ENCODE assay signal across 28 cellular contexts in the genomic region with DNA sequence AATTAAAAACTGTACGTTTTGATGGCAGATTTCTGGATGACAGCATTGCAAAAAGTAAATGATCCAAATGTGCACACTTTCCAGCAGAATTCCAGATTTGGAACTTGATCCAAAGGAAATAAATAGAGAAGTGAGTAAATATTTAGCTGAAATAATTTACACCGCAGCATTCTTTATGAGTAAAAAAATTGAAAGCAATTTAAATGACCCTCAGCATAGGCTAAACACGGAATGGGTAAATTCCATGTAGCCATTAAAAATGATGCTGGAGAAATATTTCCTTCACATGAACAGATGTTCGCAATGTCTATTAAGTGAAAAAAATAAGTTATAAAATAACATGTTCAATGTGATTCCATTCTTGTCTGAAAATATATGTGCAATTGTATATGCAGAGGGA.
"Had no signal": no experiment of that assay in that cellular context is flagged by ENCODE, and none has a peak within 500 bp of the region (broad histone marks: within the 10 kb centered on the region; RNA-seq: fewer than 3 reads in every experiment).

No MANE protein-coding gene starts in this region.

- H3K4me3 ChIP-seq: adrenal gland, ascending aorta, cardiac muscle cell had no signal

- DNase-seq: activated B cell treated with CpG ODN at 0.5 μM for 24 hours; activated CD4-positive, alpha-beta memory T cell treated with anti-CD3 and anti-CD28 coated beads for 36 hours; activated CD4-positive, alpha-beta T cell treated with anti-CD3 and anti-CD28 coated beads for 4 hours; activated CD4-positive, alpha-beta T cell treated with anti-CD3 and anti-CD28 coated beads, Interleukin-2, amount 10 ng/mL, durations not matched to agents 24 days and 14 days; activated CD4-positive, alpha-beta T cell treated with anti-CD3 and anti-CD28 coated beads, Interleukin-2, amount 50 U/mL, for 1 hour; activated CD4-positive, alpha-beta T cell treated with anti-CD3 and anti-CD28 coated beads, Interleukin-2, amount 50 U/mL, for 4 hours; activated CD4-positive, CD25-positive, alpha-beta regulatory T cell treated with anti-CD3 and anti-CD28 coated beads, Interleukin-2, amount 50 U/mL, for 72 hours; activated CD8-positive, alpha-beta memory T cell treated with anti-CD3 and anti-CD28 coated beads, Interleukin-2, amount 50 U/mL, for 4 hours; activated CD8-positive, alpha-beta T cell treated with anti-CD3 and anti-CD28 coated beads for 36 hours; activated effector memory CD4-positive, alpha-beta T cell treated with anti-CD3 and anti-CD28 coated beads, Interleukin-2, amount 50 U/mL, for 16 hours; activated gamma-delta T cell treated with Interleukin-2 at 50 U/mL for 16 hours; activated naive CD4-positive, alpha-beta T cell; activated naive CD4-positive, alpha-beta T cell treated with anti-CD3 and anti-CD28 coated beads for 36 hours; activated naive CD4-positive, alpha-beta T cell treated with anti-CD3 and anti-CD28 coated beads, Interleukin-2, amount 50 U/mL, for 16 hours; activated naive CD8-positive, alpha-beta T cell treated with anti-CD3 and anti-CD28 coated beads for 36 hours; activated T-cell treated with anti-CD3 and anti-CD28 coated beads for 4 hours; activated T-cell treated with anti-CD3 and anti-CD28 coated beads, Interleukin-2, amount 50 U/mL, for 1 hour; activated T-cell treated with anti-CD3 and anti-CD28 coated beads, Interleukin-2, amount 50 U/mL, for 4 hours; activated T-cell treated with anti-CD3 and anti-CD28 coated beads, Interleukin-2, amount 50 U/mL, for 72 hours; adrenal gland; amniotic stem cell; anterior cingulate cortex; caudate nucleus; cerebellar nuclear complex; T-helper 2 cell; T-helper 9 cell had no signal
